Comparison of ENCODE assay signal across 27 cellular contexts in genomic region chr1:160403244-160403643, GRCh38. TPM values are rescaled to one million over a fixed set of nuclear protein-coding genes. Genes with fewer than 3 reads are reported as not detected.
A peak's percentile ranks its signal among the peaks of the same experiment; 100 is the strongest.
DNase-seq lines count a peak whose midpoint lies in the region; ATAC-seq and TF ChIP-seq lines count a peak whose summit lies in the region.
"Had no signal": no experiment of that assay in that cellular context is flagged by ENCODE, and none has a peak within 500 bp of the region (broad histone marks: within the 10 kb centered on the region; RNA-seq: fewer than 3 reads in every experiment).

No MANE protein-coding gene starts in this region.

- POLR2A ChIA-PET in SK-N-SH (lab: Yijun Ruan, JAX) = no interaction called here

- CTCF ChIA-PET in SK-N-SH (lab: Yijun Ruan, JAX) = interaction anchor here (1.2 kb wide), 1 partner anchor 396 kb away, joined by 3 read pairs; no protein-coding TSS in a partner anchor

- no peaks in the 10 kb centered on the region for H4K20me1 ChIP-seq in SK-N-SH (ENCODE audit: insufficient read depth)

- intact Hi-C loops in left ventricle myocardium inferior (cut with micrococcal nuclease) = no loop called here
- intact Hi-C loops in left ventricle myocardium superior (cut with micrococcal nuclease) = no loop called here

- H3K27me3 ChIP-seq in left ventricle myocardium inferior (ENCODE audit: low read depth) (peaks cover 6% of the 10 kb centered on the region), SK-N-SH (ENCODE audit: insufficient read depth) (no peaks in the 10 kb centered on the region)
- H3K27me3 ChIP-seq: thyroid gland had no signal

- H3K9ac ChIP-seq in SK-N-SH = no peak overlapping the region

- H3K9me2 ChIP-seq in SK-N-SH = no peaks in the 10 kb centered on the region

- H2AFZ ChIP-seq in SK-N-SH (ENCODE audit: low read depth) = no peak overlapping the region

- no peak overlapping the region for H3K4me2 ChIP-seq in SK-N-SH

- ATAC-seq in left ventricle myocardium superior = no peak
- ATAC-seq in activated CD4-positive, CD25-positive, alpha-beta regulatory T cell treated with anti-CD3 and anti-CD28 coated beads, Interleukin-2, amount 50 U/mL, for 24 hours = no peak
- ATAC-seq: activated CD4-positive, alpha-beta T cell treated with anti-CD3 and anti-CD28 coated beads for 36 hours; activated naive CD4-positive, alpha-beta T cell treated with anti-CD3 and anti-CD28 coated beads, Interleukin-2, amount 50 U/mL, for 72 hours; gastrocnemius medialis; left lobe of liver; PC-3 had no signal

- H3K9me3 ChIP-seq in left ventricle myocardium inferior (replicated peaks) (no peaks in the 10 kb centered on the region), mesodermal cell (ENCODE audit: control insufficient read depth, low read length) (no peaks in the 10 kb centered on the region), SK-N-SH (no peaks in the 10 kb centered on the region)
- H3K9me3 ChIP-seq: gastrocnemius medialis, spleen, thyroid gland had no signal

- no peaks in the 10 kb centered on the region for H3K79me2 ChIP-seq in SK-N-SH (ENCODE audit: insufficient read depth)

- no peak for DNase-seq in left ventricle myocardium inferior
- DNase-seq in left ventricle myocardium superior = no peak
- peak; percentile 71 for DNase-seq in fibroblast of pulmonary artery (ENCODE audit: low read depth)
- DNase-seq in SK-N-SH = no peak
- no peak for DNase-seq in NCI-H1048 (lab: John Stamatoyannopoulos, UW)
- no peak for DNase-seq in NCI-H2107 treated with DMSO at 0.1 percent for 48 hours (lab: John Stamatoyannopoulos, UW; ENCODE audit: unreplicated experiment)
- DNase-seq: activated CD4-positive, alpha-beta T cell treated with anti-CD3 and anti-CD28 coated beads for 36 hours; aorta; COR-L47; DMS79 treated with DMSO at 0.1 percent for 48 hours; gastrocnemius medialis; Kasumi-1; NCI-H1092 treated with DMSO at 0.1 percent for 48 hours; NCI-H2029; NCI-H82; nucleus accumbens; PC-3; SHP77; spleen; stimulated activated CD4-positive, alpha-beta T cell treated with anti-CD3 and anti-CD28 coated beads, Interleukin-4, amount 100 ng/mL, for 24 hours; SW 1271; thyroid gland had no signal

- no peak for TF ChIP-seq RAD21 in SK-N-SH (IDR thresholded peaks at IDR 0.05; ENCODE audit: low read length)

- H3K4me1 ChIP-seq in left ventricle myocardium inferior = peaks cover 55% of the 10 kb centered on the region
- H3K4me1 ChIP-seq in mesodermal cell (ENCODE audit: control insufficient read depth, insufficient read depth, low read length, poor library complexity, severe bottlenecking) = peaks cover 39% of the 10 kb centered on the region
- peaks cover 0 to 41% of the 10 kb centered on the region in 2 experiments; a peak in 2 of 4 replicates for H3K4me1 ChIP-seq in SK-N-SH (ENCODE audit: control insufficient read depth in 1 of 2, insufficient read depth in 2 of 2, low read depth in 1 of 2, low read length in 1 of 2)

- H3K36me3 ChIP-seq in left ventricle myocardium inferior = no peaks in the 10 kb centered on the region
- H3K36me3 ChIP-seq in mesodermal cell (ENCODE audit: control insufficient read depth, insufficient read depth, low read length) = peaks cover 4% of the 10 kb centered on the region
- no peaks in the 10 kb centered on the region for H3K36me3 ChIP-seq in SK-N-SH (replicated peaks in 1 of 2; ENCODE audit: control insufficient read depth in 1 of 2, insufficient read depth in 2 of 2, low read length in 1 of 2)
- H3K36me3 ChIP-seq: gastrocnemius medialis, spleen, thyroid gland had no signal

- TF ChIP-seq CTCF in left ventricle myocardium inferior (IDR thresholded peaks at IDR 0.05; ENCODE audit: borderline replicate concordance) (no peak), fibroblast of pulmonary artery (IDR thresholded peaks at IDR 0.05; ENCODE audit: low read length, missing control alignments) (no peak), SK-N-SH (IDR thresholded peaks at IDR 0.05) (no peak)

- H3F3A ChIP-seq in SK-N-SH (replicated peaks; ENCODE audit: insufficient read depth) = no peaks in the 10 kb centered on the region

- WGBS in mesodermal cell (ENCODE audit: insufficient coverage in 2 of 2), 2 experiments = 48 to 65% methylated on average over 3 of the region's 3 CpGs
- 87% methylated on average over 3 of the region's 3 CpGs for WGBS in SK-N-SH (ENCODE audit: low lambda C conversion rate)

- H3K4me3 ChIP-seq in left ventricle myocardium inferior (no peak overlapping the region), fibroblast of pulmonary artery (replicated peaks; ENCODE audit: low read depth, low read length) (peak overlapping the region; percentile 75), mesodermal cell (ENCODE audit: extremely low read depth, insufficient read depth, low read length, poor library complexity, severe bottlenecking) (no peak overlapping the region), SK-N-SH (ENCODE audit: low read depth in 2 of 2, low read length in 1 of 2) (no peak overlapping the region)
- H3K4me3 ChIP-seq: gastrocnemius medialis, spleen, thyroid gland had no signal

- TF ChIP-seq EP300 in SK-N-SH (IDR thresholded peaks at IDR 0.05; ENCODE audit: borderline replicate concordance in 1 of 2, low read depth in 1 of 2, low read length in 1 of 2) = no peak

- H3K27ac ChIP-seq in left ventricle myocardium inferior (replicated peaks) = peak overlapping the region; percentile 14
- H3K27ac ChIP-seq in mesodermal cell (ENCODE audit: low read depth, low read length, severe bottlenecking) = peak overlapping the region; percentile 29
- H3K27ac ChIP-seq in SK-N-SH (ENCODE audit: low read depth in 2 of 2, low read length in 1 of 2) = no peak overlapping the region
- H3K27ac ChIP-seq: gastrocnemius medialis, spleen had no signal

TF ChIP-seq in SK-N-SH, 30 proteins besides CTCF, POLR2A, EP300 and RAD21 (continues in another document):
- TF ChIP-seq POLR2AphosphoS5 (IDR thresholded peaks at IDR 0.05; ENCODE audit: low read depth, low read length) (no peak), IRF3 (IDR thresholded peaks at IDR 0.05; ENCODE audit: low read depth, low read length) (no peak), NRF1 (IDR thresholded peaks at IDR 0.05; ENCODE audit: low read depth, low read length) (no peak), RXRA (IDR thresholded peaks at IDR 0.05; ENCODE audit: borderline replicate concordance, low read depth) (no peak), MAX (IDR thresholded peaks at IDR 0.05; ENCODE audit: low read depth) (no peak), YY1 (IDR thresholded peaks at IDR 0.05; ENCODE audit: low read depth) (no peak), RFX5 (IDR thresholded peaks at IDR 0.05; ENCODE audit: low read length) (no peak), NFIC (IDR thresholded peaks at IDR 0.05; ENCODE audit: borderline replicate concordance) (no peak), TEAD4 (IDR thresholded peaks at IDR 0.05; ENCODE audit: borderline replicate concordance, insufficient read depth) (no peak), GATA2 (CRISPR knock-in tag; IDR thresholded peaks at IDR 0.05) (no peak), MXI1 (IDR thresholded peaks at IDR 0.05; ENCODE audit: low read depth, low read length) (no peak), FOXJ3 (CRISPR knock-in tag; IDR thresholded peaks at IDR 0.05) (no peak), FOSL2 (IDR thresholded peaks at IDR 0.05; ENCODE audit: borderline replicate concordance, low read depth) (no peak), CHD2 (IDR thresholded peaks at IDR 0.05; ENCODE audit: low read length, partially characterized antibody) (no peak), USF1 (IDR thresholded peaks at IDR 0.05; ENCODE audit: borderline replicate concordance, low read depth) (no peak), TCF12 (IDR thresholded peaks at IDR 0.05) (no peak)

RNA-seq across cellular contexts. Expression of gene VANGL2, which starts 2.9 kb away (rescaled TPM):
- total RNA-seq in left ventricle myocardium inferior = 2.1 TPM
- 2.6 TPM for total RNA-seq in left ventricle myocardium superior
- polyA plus RNA-seq in mesodermal cell (2013, experiment 1 of 2) = 36.1 TPM
- 28.8 TPM for polyA plus RNA-seq in mesodermal cell (2013, experiment 2 of 2)
- polyA plus RNA-seq in SK-N-SH (2012; rRNA removed) = 13.4 and 17.5 TPM in 2 replicates
- polyA plus RNA-seq in SK-N-SH (2012; cell fraction: cytosol; rRNA removed) = 9.1 and 11.0 TPM in 2 replicates
- 26.6 and 32.0 TPM in 2 replicates for polyA plus RNA-seq in SK-N-SH (2012; cell fraction: nucleus; rRNA removed)

RNA-seq across cellular contexts. Expression of gene NHLH1, which starts 36.4 kb away (rescaled TPM):
- not detected for total RNA-seq in left ventricle myocardium inferior
- total RNA-seq in left ventricle myocardium superior = not detected
- polyA plus RNA-seq in mesodermal cell (2013, experiment 1 of 2) = 1.1 TPM
- 0.81 TPM for polyA plus RNA-seq in mesodermal cell (2013, experiment 2 of 2)
- 0.16 and 0.18 TPM in 2 replicates for polyA plus RNA-seq in SK-N-SH (2012; rRNA removed)
- polyA plus RNA-seq in SK-N-SH (2012; cell fraction: cytosol; rRNA removed) = 0.04 and 0.09 TPM in 2 replicates
- polyA plus RNA-seq in SK-N-SH (2012; cell fraction: nucleus; rRNA removed) = 0.45 and 0.56 TPM in 2 replicates
- total RNA-seq: A172, PC-3, thyroid gland had no signal
- polyA plus RNA-seq: aorta had no signal

Comparison
In these comparisons a context has a peak if more than half of its experiments do, and no peak if none do; other contexts are left out.
1. H3K27ac ChIP-seq: peak in left ventricle myocardium inferior (single experiment) and mesodermal cell (single experiment); none in SK-N-SH (0 of 2).